Comparison of ENCODE assay signal across 9 cellular contexts in genomic region chrX:11386001-11386523, GRCh38.
DNase-seq lines count a peak whose midpoint lies in the region; ATAC-seq, FAIRE-seq and TF ChIP-seq lines count a peak whose summit lies in the region.
"Had no signal": no experiment of that assay in that cellular context is flagged by ENCODE, and none has a peak within 500 bp of the region (broad histone marks: within the 10 kb centered on the region; RNA-seq: fewer than 3 reads in every experiment).

No MANE protein-coding gene starts in this region.

- POLR2A ChIA-PET in GM12878 (lab: Charles Lee): no interaction called here

- H3K9ac ChIP-seq in GM23248 (no peak overlapping the region), GM12878 (ENCODE audit: control insufficient read depth, insufficient read depth, low read length) (no peak overlapping the region)

- H3K4me1 ChIP-seq in GM23248 (ENCODE audit: insufficient read depth): peaks cover 10% of the 10 kb centered on the region
- H3K4me1 ChIP-seq in GM12878 (ENCODE audit: control insufficient read depth, insufficient read depth, low read length): no peaks in the 10 kb centered on the region

- no peaks in the 10 kb centered on the region for H3K36me3 Mint-ChIP-seq in type B pancreatic cell

- H3K27me3 ChIP-seq in GM23248 (replicated peaks; ENCODE audit: insufficient read depth): no peaks in the 10 kb centered on the region
- no peaks in the 10 kb centered on the region for H3K27me3 ChIP-seq in GM12878 (replicated peaks in 1 of 2; ENCODE audit: control insufficient read depth in 2 of 2, insufficient read depth in 2 of 2, low read length in 1 of 2)

- peaks cover 11% of the 10 kb centered on the region for H3K9me3 Mint-ChIP-seq in type B pancreatic cell

- H2AFZ ChIP-seq in GM23248 (0 out of 2 replicates have a peak overlapping the region, but pooled peaks have one; percentile 25), GM12878 (ENCODE audit: control insufficient read depth, low read depth, low read length) (no peak overlapping the region)

- H3K4me3 Mint-ChIP-seq in type B pancreatic cell: peak overlapping the region; percentile 55

- intact Hi-C loops in GM12878 (cut with micrococcal nuclease; ENCODE audit: unreplicated experiment): no loop called here

- TF ChIP-seq POLR2A in GM12878 (IDR thresholded peaks at IDR 0.05; ENCODE audit: low read depth, low read length): no peak

- no peaks in the 10 kb centered on the region for H3K79me2 ChIP-seq in GM23248 (ENCODE audit: insufficient read depth)
- no peaks in the 10 kb centered on the region for H3K79me2 ChIP-seq in GM12878 (ENCODE audit: control insufficient read depth, insufficient read depth, low read length)

- DNase-seq in GM23248: peak; percentile 68
- no peak for DNase-seq in GM12878 (ENCODE audit: low read depth, low spot score)
- peak; percentile 27 for DNase-seq in left kidney (ENCODE audit: low read depth, low spot score)
- no peak for DNase-seq in type B pancreatic cell (ENCODE audit: extremely low spot score, unreplicated experiment)
- DNase-seq in globus pallidus (ENCODE audit: low spot score): no peak
- DNase-seq in NCI-H446 treated with DMSO at 0.1 percent for 48 hours (lab: John Stamatoyannopoulos, UW): no peak
- DNase-seq: NCI-H524 had no signal

- no peaks in the 10 kb centered on the region for H3F3A ChIP-seq in GM23248 (ENCODE audit: insufficient read depth)

- no peaks in the 10 kb centered on the region for H3K9me2 ChIP-seq in GM23248 (ENCODE audit: insufficient read depth)

- TF ChIP-seq EP300 in GM12878 (IDR thresholded peaks at IDR 0.05; ENCODE audit: borderline replicate concordance in 1 of 2, control insufficient read depth in 1 of 2, low read depth in 2 of 2, low read length in 2 of 2): no peak

- no peaks in the 10 kb centered on the region for H3K27me3 Mint-ChIP-seq in type B pancreatic cell

- H3K4me3 ChIP-seq in GM23248 (no peak overlapping the region), GM12878 (no peak overlapping the region)

- no TSS peak for BruUV-seq in GM12878 (replicated peaks; lab: Mats Ljungman, UMichigan)

- peak overlapping the region; percentile 93 for H3K27ac Mint-ChIP-seq in type B pancreatic cell

- TF ChIP-seq CTCF in GM12878 (IDR thresholded peaks at IDR 0.05 in 2 of 3, conservative IDR thresholded peaks at IDR 0.05 in 1 of 3; ENCODE audit: control insufficient read depth in 2 of 3, extremely low read depth in 1 of 3, insufficient read depth in 1 of 3, low read depth in 3 of 3, low read length in 3 of 3) (no peak), type B pancreatic cell (conservative IDR thresholded peaks at IDR 0.05) (no peak)

- WGBS in GM23248 (ENCODE audit: low coverage in 1 of 2, low lambda C conversion rate in 2 of 2, missing lambda C conversion rate in 2 of 2), 2 experiments: 25 to 28% methylated on average over 5 of the region's 5 CpGs
- WGBS in GM12878 (ENCODE audit: insufficient coverage, insufficient replicate concordance, low lambda C conversion rate, missing lambda C conversion rate): 14% methylated on average over 5 of the region's 5 CpGs

- SMC1A ChIA-PET in GM12878 (lab: Charles Lee; ENCODE audit: uncharacterized antibody, unreplicated experiment): interaction anchor here (1.0 to 1.3 kb wide), 2 partner anchors 23 to 63 kb away, joined by 3 read pairs; no protein-coding TSS in a partner anchor

- H3K4me2 ChIP-seq in GM23248 (ENCODE audit: unreplicated experiment) (no peak overlapping the region), GM12878 (ENCODE audit: control insufficient read depth, insufficient read depth) (no peak overlapping the region)

- H4K20me1 ChIP-seq in GM23248 (ENCODE audit: insufficient read depth) (no peaks in the 10 kb centered on the region), GM12878 (ENCODE audit: control insufficient read depth, insufficient read depth) (no peaks in the 10 kb centered on the region)

- H3K9me3 ChIP-seq in GM23248 (ENCODE audit: low read depth) (no peaks in the 10 kb centered on the region), GM12878 (replicated peaks; ENCODE audit: control insufficient read depth, insufficient read depth, low read length) (no peaks in the 10 kb centered on the region)

- in situ Hi-C loops in GM23248 (cut with MboI) (loop anchor here (25.0 kb wide), 2 partner anchors 126 to 224 kb away; no protein-coding TSS in a partner anchor), GM12878 (cut with MboI) (no loop called here)

- FAIRE-seq in GM12878 (lab: Jason Lieb, UNC): no peak

- TF ChIP-seq RAD21 in GM12878 (IDR thresholded peaks at IDR 0.05; ENCODE audit: insufficient read depth, low read depth, low read length): no peak

- H3K27ac ChIP-seq in GM23248 (peak overlapping the region; percentile 42), GM12878 (ENCODE audit: control insufficient read depth, insufficient read depth) (no peak overlapping the region)

- RAD21 ChIA-PET in GM12878 (lab: Charles Lee; ENCODE audit: unreplicated experiment): interaction anchor here (0.7 to 1.4 kb wide), 3 partner anchors 13 to 23 kb away, joined by 3 to 7 read pairs (median 3); no protein-coding TSS in a partner anchor

- ATAC-seq in GM12878 (peak; percentile 77), HG03457 (IDR thresholded peaks at IDR 0.05; ENCODE audit: unreplicated experiment) (no peak), GM19324 (IDR thresholded peaks at IDR 0.05; ENCODE audit: low FRiP score, unreplicated experiment) (no peak)

- H3K4me1 Mint-ChIP-seq in type B pancreatic cell (ENCODE audit: unreplicated experiment): peaks cover 5% of the 10 kb centered on the region

- CTCF ChIA-PET in GM12878 (lab: Yijun Ruan, JAX): interaction anchor here (1.1 to 1.2 kb wide), 2 partner anchors 23 to 146 kb away, joined by 3 to 6 read pairs; no protein-coding TSS in a partner anchor

- no peaks in the 10 kb centered on the region for H3K36me3 ChIP-seq in GM23248 (ENCODE audit: low read depth)
- H3K36me3 ChIP-seq in GM12878 (ENCODE audit: control insufficient read depth in 2 of 2, insufficient read depth in 2 of 2, low read length in 1 of 2): no peaks in the 10 kb centered on the region

TF ChIP-seq in GM12878, 131 proteins besides CTCF, POLR2A, EP300 and RAD21:
- TF ChIP-seq SMAD1 (IDR thresholded peaks at IDR 0.05; ENCODE audit: low read depth, partially characterized antibody) (no peak), JUNB (IDR thresholded peaks at IDR 0.05) (peak; percentile 30; the same call in 1 of the 2 replicates), ATF7 (IDR thresholded peaks at IDR 0.05; ENCODE audit: low read depth) (peak; percentile 49; the same call in 1 of the 2 replicates), NFXL1 (IDR thresholded peaks at IDR 0.05; ENCODE audit: borderline replicate concordance) (no peak), IKZF2 (IDR thresholded peaks at IDR 0.05) (peak in 1 of 2 experiments; percentile 28; a peak in 1 of 4 replicates), CUX1 (IDR thresholded peaks at IDR 0.05; ENCODE audit: insufficient replicate concordance, low read depth, low read length) (no peak), CREM (IDR thresholded peaks at IDR 0.05; ENCODE audit: low read depth) (0 out of 2 replicates have a peak, but pooled peaks have one; percentile 26)

Comparison
In these comparisons a context has a peak if more than half of its experiments do, and no peak if none do; other contexts are left out.
1. DNase-seq: peak in GM23248 (single experiment) and left kidney (single experiment); none in GM12878 (single experiment), type B pancreatic cell (single experiment), globus pallidus (single experiment) and NCI-H446 treated with DMSO at 0.1 percent for 48 hours (single experiment).